ENCODE assay signal across 26 cellular contexts in the genomic region with DNA sequence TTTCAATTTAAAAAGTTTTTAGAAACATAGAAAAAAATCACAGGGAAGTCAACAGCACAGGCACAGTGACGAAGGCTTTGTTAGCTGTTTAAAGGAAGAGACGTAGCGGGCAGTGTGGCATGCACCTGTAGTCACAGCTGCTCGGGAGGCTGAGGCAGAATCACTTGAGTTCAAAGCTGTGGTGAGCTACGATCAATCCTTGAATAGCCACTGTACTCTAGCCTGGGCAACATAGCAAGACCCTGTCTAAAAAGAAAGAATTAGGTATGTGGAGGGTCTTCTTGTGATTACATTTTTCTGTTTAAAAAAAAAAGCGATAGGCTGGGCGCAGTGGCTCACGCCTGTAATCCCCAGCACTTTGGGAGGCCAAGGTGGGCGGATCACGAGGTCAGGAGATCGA.
"Had no signal": no experiment of that assay in that cellular context is flagged by ENCODE, and none has a peak within 500 bp of the region (broad histone marks: within the 10 kb centered on the region; RNA-seq: fewer than 3 reads in every experiment).

No MANE protein-coding gene starts in this region.

- H3K9me3 ChIP-seq: ascending aorta, heart left ventricle, pancreas, thoracic aorta, vagina had no signal

- ATAC-seq: activated CD4-positive, CD25-positive, alpha-beta regulatory T cell treated with anti-CD3 and anti-CD28 coated beads, Interleukin-2, amount 50 U/mL, for 24 hours; esophagus mucosa; stimulated activated naive CD8-positive, alpha-beta T cell treated with anti-CD3 and anti-CD28 coated beads, Interleukin-15, Interleukin-2, amounts not matched to agents 100 U/mL and 50 U/mL, for 24 hours had no signal

- H3K4me1 Mint-ChIP-seq: activated naive CD4-positive, alpha-beta T cell treated with anti-CD3 and anti-CD28 coated beads, Interleukin-2, amount 10 ng/mL, durations not matched to agents 7 days and 5 days; activated naive CD8-positive, alpha-beta T cell treated with anti-CD3 and anti-CD28 coated beads, Interleukin-2, amount 10 ng/mL, durations not matched to agents 7 days and 5 days; mesothelial cell of epicardium; naive B cell had no signal

- H3K4me3 Mint-ChIP-seq: activated CD4-positive, alpha-beta memory T cell treated with anti-CD3 and anti-CD28 coated beads for 36 hours; activated naive CD4-positive, alpha-beta T cell treated with anti-CD3 and anti-CD28 coated beads, Interleukin-2, amount 10 ng/mL, durations not matched to agents 7 days and 5 days; activated naive CD8-positive, alpha-beta T cell treated with anti-CD3 and anti-CD28 coated beads, Interleukin-2, amount 10 ng/mL, durations not matched to agents 7 days and 5 days; activated T-helper 1 cell treated with anti-CD3 and anti-CD28 coated beads, Interleukin-12 subunit alpha, Interleukin-12 subunit beta, Interleukin-2, Interleukin-4 antibody, amounts not matched to agents 30 ng/mL and 10 ng/mL and 1 ng/mL, durations not matched to agents 14 hours and 24 hours and 36 hours; brain; endodermal cell; mesothelial cell of epicardium; naive B cell; type B pancreatic cell had no signal

- H3K9me3 Mint-ChIP-seq: activated CD4-positive, alpha-beta memory T cell treated with anti-CD3 and anti-CD28 coated beads for 36 hours; activated naive CD4-positive, alpha-beta T cell treated with anti-CD3 and anti-CD28 coated beads, Interleukin-2, amount 10 ng/mL, durations not matched to agents 7 days and 5 days; activated naive CD8-positive, alpha-beta T cell treated with anti-CD3 and anti-CD28 coated beads, Interleukin-2, amount 10 ng/mL, durations not matched to agents 7 days and 5 days; activated T-helper 1 cell treated with anti-CD3 and anti-CD28 coated beads, Interleukin-12 subunit alpha, Interleukin-12 subunit beta, Interleukin-2, Interleukin-4 antibody, amounts not matched to agents 30 ng/mL and 10 ng/mL and 1 ng/mL, durations not matched to agents 14 hours and 24 hours and 36 hours; brain; endodermal cell; mesothelial cell of epicardium; naive B cell; type B pancreatic cell had no signal

- H3K27me3 Mint-ChIP-seq: activated CD4-positive, alpha-beta memory T cell treated with anti-CD3 and anti-CD28 coated beads for 36 hours; activated naive CD4-positive, alpha-beta T cell treated with anti-CD3 and anti-CD28 coated beads, Interleukin-2, amount 10 ng/mL, durations not matched to agents 7 days and 5 days; activated naive CD8-positive, alpha-beta T cell treated with anti-CD3 and anti-CD28 coated beads, Interleukin-2, amount 10 ng/mL, durations not matched to agents 7 days and 5 days; brain; naive B cell; type B pancreatic cell had no signal

- H3K27ac ChIP-seq: ascending aorta, pancreas, vagina, WERI-Rb-1 had no signal

- H3K27me3 ChIP-seq: ascending aorta, heart left ventricle, pancreas, vagina had no signal

- DNase-seq: activated CD4-positive, alpha-beta memory T cell treated with anti-CD3 and anti-CD28 coated beads for 36 hours; activated CD4-positive, alpha-beta T cell treated with anti-CD3 and anti-CD28 coated beads for 48 hours; activated CD8-positive, alpha-beta memory T cell treated with anti-CD3 and anti-CD28 coated beads, Interleukin-2, amount 50 U/mL, for 4 hours; activated gamma-delta T cell; activated naive CD4-positive, alpha-beta T cell treated with anti-CD3 and anti-CD28 coated beads, Interleukin-2, amount 10 ng/mL, durations not matched to agents 7 days and 5 days; activated naive CD8-positive, alpha-beta T cell treated with anti-CD3 and anti-CD28 coated beads, Interleukin-2, amount 10 ng/mL, durations not matched to agents 7 days and 5 days; activated T-cell treated with anti-CD3 and anti-CD28 coated beads, Interleukin-2, amount 50 U/mL, for 1 hour; caudate nucleus; endodermal cell; foreskin fibroblast; naive B cell; stimulated activated CD4-positive, alpha-beta T cell treated with anti-CD3 and anti-CD28 coated beads, Interleukin-2, amount 100 ng/mL, for 48 hours; stimulated activated naive CD8-positive, alpha-beta T cell treated with anti-CD3 and anti-CD28 coated beads, Interleukin-15, Interleukin-2, amounts not matched to agents 100 U/mL and 50 U/mL, for 24 hours; T-helper 1 cell; WERI-Rb-1 had no signal

- H3K4me3 ChIP-seq: ascending aorta, heart left ventricle, pancreas, thoracic aorta, vagina had no signal

- H3K27ac Mint-ChIP-seq: activated CD4-positive, alpha-beta memory T cell treated with anti-CD3 and anti-CD28 coated beads for 36 hours; activated naive CD4-positive, alpha-beta T cell treated with anti-CD3 and anti-CD28 coated beads, Interleukin-2, amount 10 ng/mL, durations not matched to agents 7 days and 5 days; activated naive CD8-positive, alpha-beta T cell treated with anti-CD3 and anti-CD28 coated beads, Interleukin-2, amount 10 ng/mL, durations not matched to agents 7 days and 5 days; activated T-helper 1 cell treated with anti-CD3 and anti-CD28 coated beads, Interleukin-12 subunit alpha, Interleukin-12 subunit beta, Interleukin-2, Interleukin-4 antibody, amounts not matched to agents 30 ng/mL and 10 ng/mL and 1 ng/mL, durations not matched to agents 14 hours and 24 hours and 36 hours; mesothelial cell of epicardium; type B pancreatic cell had no signal
